In the genomic region with DNA sequence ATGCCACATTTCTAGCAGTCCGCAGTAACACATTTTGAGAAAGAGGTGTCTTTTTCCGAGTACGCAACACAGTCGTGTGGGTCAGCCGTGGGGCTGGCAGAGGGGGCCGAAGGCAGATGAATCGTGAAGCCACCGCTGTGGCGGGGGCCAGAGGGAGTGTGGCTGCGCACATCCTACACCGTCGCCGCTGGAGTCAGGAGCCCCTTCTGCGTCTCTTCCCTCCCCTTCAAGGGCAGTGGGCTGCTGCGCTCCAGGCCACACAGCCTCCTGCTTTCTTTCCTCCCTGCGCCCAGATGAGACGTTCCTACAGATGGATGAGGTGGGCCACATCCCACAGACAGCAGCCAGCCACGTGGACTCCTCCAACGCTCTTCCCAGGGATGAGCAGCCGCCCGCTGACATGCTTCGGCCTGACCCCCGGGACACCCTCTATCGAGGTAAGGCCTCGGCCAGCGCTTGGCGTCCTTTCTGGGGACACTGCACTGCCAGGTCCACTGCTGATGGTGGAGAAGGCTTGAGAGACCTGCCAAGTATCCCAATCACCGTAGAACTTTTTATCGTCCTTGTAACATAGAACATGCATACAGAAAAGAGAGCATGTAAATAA, we compare ENCODE assay signal across 28 cellular contexts.
"Had no signal": no experiment of that assay in that cellular context is flagged by ENCODE, and none has a peak within 500 bp of the region (broad histone marks: within the 10 kb centered on the region; RNA-seq: fewer than 3 reads in every experiment).

No MANE protein-coding gene starts in this region.

- H3K27me3 ChIP-seq: breast epithelium, foreskin keratinocyte, tibial artery had no signal

- H3K9me3 ChIP-seq: breast epithelium, esophagus muscularis mucosa, sigmoid colon, suprapubic skin, tibial artery had no signal

- H3K27ac Mint-ChIP-seq: activated naive CD4-positive, alpha-beta T cell treated with anti-CD3 and anti-CD28 coated beads, Interleukin-2, amount 10 ng/mL, durations not matched to agents 7 days and 5 days; activated T-cell treated with anti-CD3 and anti-CD28 coated beads, Interleukin-2, amount 50 U/mL, for 24 hours; dendritic cell treated with granulocyte-macrophage colony-stimulating factor and Interleukin-4, amounts not matched to agents 40 ng/mL and 50 ng/mL, for 4 days; mesothelial cell of epicardium; naive B cell had no signal

- H3K4me1 ChIP-seq: breast epithelium, foreskin keratinocyte had no signal

- H3K4me3 Mint-ChIP-seq: activated naive CD4-positive, alpha-beta T cell treated with anti-CD3 and anti-CD28 coated beads, Interleukin-2, amount 10 ng/mL, durations not matched to agents 7 days and 5 days; activated T-cell treated with anti-CD3 and anti-CD28 coated beads, Interleukin-2, amount 50 U/mL, for 24 hours; central memory CD8-positive, alpha-beta T cell; dendritic cell treated with granulocyte-macrophage colony-stimulating factor and Interleukin-4, amounts not matched to agents 40 ng/mL and 50 ng/mL, for 4 days; mesothelial cell of epicardium; naive B cell; neural crest cell had no signal

- H3K36me3 ChIP-seq: breast epithelium, sigmoid colon, suprapubic skin, WERI-Rb-1 had no signal

- H3K36me3 Mint-ChIP-seq: mesothelial cell of epicardium had no signal

- DNase-seq: activated CD4-positive, alpha-beta T cell treated with anti-CD3 and anti-CD28 coated beads for 48 hours; activated CD4-positive, alpha-beta T cell treated with anti-CD3 and anti-CD28 coated beads, Interleukin-2, amount 50 U/mL, for 48 hours; activated CD8-positive, alpha-beta memory T cell treated with anti-CD3 and anti-CD28 coated beads, Interleukin-2, amount 50 U/mL, for 48 hours; activated gamma-delta T cell; activated naive CD4-positive, alpha-beta T cell treated with anti-CD3 and anti-CD28 coated beads, Interleukin-2, amount 10 ng/mL, durations not matched to agents 7 days and 5 days; activated T-cell treated with anti-CD3 and anti-CD28 coated beads, Interleukin-2, amount 50 U/mL, for 24 hours; foreskin keratinocyte; islet precursor cell; mammary epithelial cell; naive B cell; occipital lobe; sigmoid colon; small intestine; stimulated activated CD4-positive, alpha-beta T cell treated with anti-CD3 and anti-CD28 coated beads, Interleukin-1b, Interleukin-23, amount 100 ng/mL, for 48 hours; stimulated activated CD4-positive, alpha-beta T cell treated with anti-CD3 and anti-CD28 coated beads, Interleukin-4, amount 100 ng/mL, for 4 hours; stimulated activated CD8-positive, alpha-beta memory T cell treated with anti-CD3 and anti-CD28 coated beads, Interleukin-4, amount 100 ng/mL, for 48 hours; stimulated activated naive CD4-positive, alpha-beta T cell; T1000; WERI-Rb-1 had no signal

- H3K27me3 Mint-ChIP-seq: central memory CD8-positive, alpha-beta T cell had no signal

- H3K9me3 Mint-ChIP-seq: activated naive CD4-positive, alpha-beta T cell treated with anti-CD3 and anti-CD28 coated beads, Interleukin-2, amount 10 ng/mL, durations not matched to agents 7 days and 5 days; activated T-cell treated with anti-CD3 and anti-CD28 coated beads, Interleukin-2, amount 50 U/mL, for 24 hours; central memory CD8-positive, alpha-beta T cell; dendritic cell treated with granulocyte-macrophage colony-stimulating factor and Interleukin-4, amounts not matched to agents 40 ng/mL and 50 ng/mL, for 4 days; mesothelial cell of epicardium; neural crest cell had no signal

- ATAC-seq: activated CD4-positive, CD25-positive, alpha-beta regulatory T cell treated with anti-CD3 and anti-CD28 coated beads, Interleukin-2, amount 50 U/mL, for 24 hours; foreskin keratinocyte had no signal

- H3K4me1 Mint-ChIP-seq: mesothelial cell of epicardium, neural crest cell had no signal

- H3K27ac ChIP-seq: breast epithelium, esophagus muscularis mucosa, foreskin keratinocyte, sigmoid colon, suprapubic skin, tibial artery, WERI-Rb-1 had no signal

- H3K4me3 ChIP-seq: breast epithelium, esophagus muscularis mucosa, sigmoid colon, suprapubic skin, tibial artery had no signal
